In genomic region chr9:128723866-128724743, GRCh38 we compare ENCODE assay signal across 8 cellular contexts. TPM values are rescaled to one million over a fixed set of nuclear protein-coding genes. Genes with fewer than 3 reads are reported as not detected.
DNase-seq lines count a peak whose midpoint lies in the region; ATAC-seq and TF ChIP-seq lines count a peak whose summit lies in the region.

A gene with protein sequence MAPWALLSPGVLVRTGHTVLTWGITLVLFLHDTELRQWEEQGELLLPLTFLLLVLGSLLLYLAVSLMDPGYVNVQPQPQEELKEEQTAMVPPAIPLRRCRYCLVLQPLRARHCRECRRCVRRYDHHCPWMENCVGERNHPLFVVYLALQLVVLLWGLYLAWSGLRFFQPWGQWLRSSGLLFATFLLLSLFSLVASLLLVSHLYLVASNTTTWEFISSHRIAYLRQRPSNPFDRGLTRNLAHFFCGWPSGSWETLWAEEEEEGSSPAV (minus strand): TSS chr9:128724127. CDS start chr9:128724093, 34 bp downstream.

- peak within 1 kb of the TSS; percentile 95 for H3K4me3 Mint-ChIP-seq in activated CD4-positive, alpha-beta T cell treated with anti-CD3 and anti-CD28 coated beads for 36 hours

- H3K36me3 Mint-ChIP-seq in activated CD4-positive, alpha-beta T cell treated with anti-CD3 and anti-CD28 coated beads for 36 hours (ENCODE audit: low read depth): peaks cover 15% of the 10 kb centered on the region

- TF ChIP-seq CTCF in choroid plexus epithelial cell (conservative IDR thresholded peaks at IDR 0.05; ENCODE audit: low read depth, low read length): no peak

- CTCF ChIA-PET in activated CD4-positive, alpha-beta T cell treated with anti-CD3 and anti-CD28 coated beads for 36 hours (lab: Charles Lee): interaction anchor here (0.6 to 1.8 kb wide), 6 partner anchors 20 to 94 kb away, joined by 3 to 6 read pairs (median 3); partner anchors contain the start of gene PKN3

- peak; percentile 95 for DNase-seq in Ammon's horn (ENCODE audit: low spot score)
- peak; percentile 100 for DNase-seq in GM19238 (ENCODE audit: insufficient read length, low spot score)
- DNase-seq in NCI-H524 (lab: John Stamatoyannopoulos, UW): peak; percentile 99
- peak; percentile 100 for DNase-seq in activated CD4-positive, alpha-beta T cell treated with anti-CD3 and anti-CD28 coated beads for 36 hours
- peak; percentile 96 for DNase-seq in choroid plexus epithelial cell (ENCODE audit: low read depth)
- DNase-seq in kidney glomerular epithelial cell (lab: John Stamatoyannopoulos, UW): peak; percentile 94
- DNase-seq in stimulated activated CD4-positive, alpha-beta T cell treated with anti-CD3 and anti-CD28 coated beads, Interleukin-1b, Interleukin-23, amount 100 ng/mL, for 1 hour (ENCODE audit: low read depth in 2 of 2): peak; percentile 95 to 99

- ATAC-seq in HG03442 (IDR thresholded peaks at IDR 0.05; ENCODE audit: unreplicated experiment): peak; percentile 92
- ATAC-seq in activated CD4-positive, alpha-beta T cell treated with anti-CD3 and anti-CD28 coated beads for 36 hours: peak; percentile 98

- H3K4me3 ChIP-seq in choroid plexus epithelial cell (ENCODE audit: low read depth, low read length): peak within 1 kb of the TSS; percentile 83

- no peaks in the 10 kb centered on the region for H3K27me3 Mint-ChIP-seq in activated CD4-positive, alpha-beta T cell treated with anti-CD3 and anti-CD28 coated beads for 36 hours

- no peaks in the 10 kb centered on the region for H3K9me3 Mint-ChIP-seq in activated CD4-positive, alpha-beta T cell treated with anti-CD3 and anti-CD28 coated beads for 36 hours (ENCODE audit: low read depth)

- peaks cover 25% of the 10 kb centered on the region for H3K4me1 Mint-ChIP-seq in activated CD4-positive, alpha-beta T cell treated with anti-CD3 and anti-CD28 coated beads for 36 hours

- POLR2A ChIA-PET in activated CD4-positive, alpha-beta T cell treated with anti-CD3 and anti-CD28 coated beads for 36 hours (lab: Charles Lee): interaction anchor here (0.6 to 1.2 kb wide), 10 partner anchors 22 to 401 kb away, joined by 3 to 4 read pairs (median 3); partner anchors contain the start of genes ENDOG, PKN3 and SPOUT1

- intact Hi-C loops in activated CD4-positive, alpha-beta T cell treated with anti-CD3 and anti-CD28 coated beads for 36 hours (cut with DNase I, micrococcal nuclease): loop anchor here (1.0 to 10.0 kb wide), 25 partner anchors 22 to 564 kb away; partner anchors contain the start of genes DYNC2I2 (in 2 of the 2), SET (in 2 of the 2), SPTAN1 (in 2 of the 2) and ZER1 (in 2 of the 2)

- H3K27ac Mint-ChIP-seq in activated CD4-positive, alpha-beta T cell treated with anti-CD3 and anti-CD28 coated beads for 36 hours: peak within 1 kb of the TSS; percentile 94

RNA-seq across cellular contexts. Expression of the gene that starts here (rescaled TPM):
- total RNA-seq in activated CD4-positive, alpha-beta T cell treated with anti-CD3 and anti-CD28 coated beads for 36 hours: 10 to 100 TPM; 45.3 to 49.5 TPM

Comparison
In these comparisons a context has a peak if more than half of its experiments do, and no peak if none do; other contexts are left out.
1. Peak in every context shown above with its lines: DNase-seq, ATAC-seq and H3K4me3 ChIP-seq.